In genomic region chr4:101693842-101694398, GRCh38 we compare ENCODE assay signal across 11 cellular contexts.
DNase-seq lines count a peak whose midpoint lies in the region; ATAC-seq and TF ChIP-seq lines count a peak whose summit lies in the region.
"Had no signal": no experiment of that assay in that cellular context is flagged by ENCODE, and none has a peak within 500 bp of the region (broad histone marks: within the 10 kb centered on the region; RNA-seq: fewer than 3 reads in every experiment).

No MANE protein-coding gene starts in this region.

- no peaks in the 10 kb centered on the region; the same call in 1 of the 2 replicates for H3K27me3 Mint-ChIP-seq in WTC11 (ENCODE audit: low read depth)
- H3K27me3 Mint-ChIP-seq in CD8-positive, alpha-beta memory T cell = peaks cover 6 to 36% of the 10 kb centered on the region in 2 donors

- no peak overlapping the region for H3K4me3 Mint-ChIP-seq in WTC11
- no peak overlapping the region for H3K4me3 Mint-ChIP-seq in CD8-positive, alpha-beta memory T cell
- H3K4me3 Mint-ChIP-seq: CD4-positive, CD25-positive, alpha-beta regulatory T cell; T-helper 17 cell had no signal

- POLR2A ChIA-PET in WTC11 (lab: Charles Lee) = no interaction called here
- POLR2A ChIA-PET in CD8-positive, alpha-beta memory T cell (lab: Charles Lee) = no interaction called here

- H3K36me3 Mint-ChIP-seq in WTC11 = no peaks in the 10 kb centered on the region
- H3K36me3 Mint-ChIP-seq in CD8-positive, alpha-beta memory T cell = no peaks in the 10 kb centered on the region
- H3K36me3 Mint-ChIP-seq: CD4-positive, CD25-positive, alpha-beta regulatory T cell had no signal

- no peak overlapping the region for H3K27ac Mint-ChIP-seq in WTC11
- H3K27ac Mint-ChIP-seq in CD8-positive, alpha-beta memory T cell = peak overlapping the region in 1 of 8 donors; percentile 2
- H3K27ac Mint-ChIP-seq: CD4-positive, CD25-positive, alpha-beta regulatory T cell; T-helper 17 cell had no signal

- H3K27me3 ChIP-seq in BE2C = no peaks in the 10 kb centered on the region
- no peaks in the 10 kb centered on the region for H3K27me3 ChIP-seq in CD8-positive, alpha-beta memory T cell (ENCODE audit: insufficient read depth, low read length, poor library complexity, severe bottlenecking)
- H3K27me3 ChIP-seq: sigmoid colon had no signal

- peak; percentile 55 for ATAC-seq in GM19397 (IDR thresholded peaks at IDR 0.05; ENCODE audit: unreplicated experiment)
- ATAC-seq in HG03175 (IDR thresholded peaks at IDR 0.05; ENCODE audit: unreplicated experiment) = peak; percentile 65
- no peak for ATAC-seq in WTC11
- ATAC-seq: T-helper 17 cell had no signal

- no peak for TF ChIP-seq CTCF in BE2C (IDR thresholded peaks at IDR 0.05; ENCODE audit: low read depth, low read length)
- TF ChIP-seq CTCF in WTC11 (IDR thresholded peaks at IDR 0.05) = no peak

- peak; percentile 29 for DNase-seq in COLO668 (lab: John Stamatoyannopoulos, UW; ENCODE audit: unreplicated experiment)
- DNase-seq in NCI-H748 (lab: John Stamatoyannopoulos, UW; ENCODE audit: unreplicated experiment) = peak; percentile 95
- DNase-seq in BE2C = no peak
- no peak for DNase-seq in WTC11 (ENCODE audit: low spot score)
- DNase-seq in Kasumi-1 (lab: John Stamatoyannopoulos, UW) = no peak
- no peak for DNase-seq in CD8-positive, alpha-beta memory T cell
- DNase-seq: CD4-positive, CD25-positive, alpha-beta regulatory T cell; sigmoid colon; T-helper 17 cell had no signal

- CTCF ChIA-PET in WTC11 (lab: Charles Lee) = no interaction called here
- CTCF ChIA-PET in CD8-positive, alpha-beta memory T cell (lab: Charles Lee) = no interaction called here

- no peak overlapping the region for H3K27ac ChIP-seq in CD8-positive, alpha-beta memory T cell (ENCODE audit: low read depth, low read length)
- H3K27ac ChIP-seq: sigmoid colon had no signal

- no peaks in the 10 kb centered on the region for H3K9me3 ChIP-seq in BE2C
- no peaks in the 10 kb centered on the region for H3K9me3 ChIP-seq in CD8-positive, alpha-beta memory T cell (ENCODE audit: low read length)
- H3K9me3 ChIP-seq: sigmoid colon had no signal

- H3K4me1 ChIP-seq in BE2C = peaks cover 2% of the 10 kb centered on the region; the same call in 1 of the 2 replicates
- H3K4me1 ChIP-seq in CD8-positive, alpha-beta memory T cell (ENCODE audit: insufficient read depth, low read length) = no peaks in the 10 kb centered on the region
- H3K4me1 ChIP-seq: sigmoid colon had no signal

- peaks cover 8% of the 10 kb centered on the region for H3K4me1 Mint-ChIP-seq in WTC11
- no peaks in the 10 kb centered on the region for H3K4me1 Mint-ChIP-seq in CD8-positive, alpha-beta memory T cell
- H3K4me1 Mint-ChIP-seq: CD4-positive, CD25-positive, alpha-beta regulatory T cell had no signal

- H3K9me3 Mint-ChIP-seq in WTC11 = no peaks in the 10 kb centered on the region
- peaks cover 0 to 2% (median 0%) of the 10 kb centered on the region in 5 donors for H3K9me3 Mint-ChIP-seq in CD8-positive, alpha-beta memory T cell

- H3K36me3 ChIP-seq in BE2C = no peaks in the 10 kb centered on the region
- no peaks in the 10 kb centered on the region for H3K36me3 ChIP-seq in CD8-positive, alpha-beta memory T cell (ENCODE audit: insufficient read depth, low read length)
- H3K36me3 ChIP-seq: sigmoid colon had no signal

- no peak overlapping the region for H3K4me3 ChIP-seq in BE2C (ENCODE audit: low read depth, low read length)
- H3K4me3 ChIP-seq in CD8-positive, alpha-beta memory T cell (ENCODE audit: low read length) = no peak overlapping the region
- H3K4me3 ChIP-seq: sigmoid colon had no signal

TF ChIP-seq in WTC11, 78 proteins besides CTCF, POLR2A, EP300 and RAD21 (continues in another document):
- TF ChIP-seq SOX15 (CRISPR knock-in tag; IDR thresholded peaks at IDR 0.05) (no peak), OVOL2 (CRISPR knock-in tag; IDR thresholded peaks at IDR 0.05; ENCODE audit: borderline replicate concordance) (no peak), FOXK1 (CRISPR knock-in tag; IDR thresholded peaks at IDR 0.05) (no peak), ARID4B (CRISPR knock-in tag; IDR thresholded peaks at IDR 0.05; ENCODE audit: borderline replicate concordance) (no peak), ATF6 (CRISPR knock-in tag; IDR thresholded peaks at IDR 0.05) (no peak), ZNF263 (CRISPR knock-in tag; IDR thresholded peaks at IDR 0.05; ENCODE audit: low read depth) (no peak), FOXP1 (CRISPR knock-in tag; IDR thresholded peaks at IDR 0.05; ENCODE audit: borderline replicate concordance) (no peak), NR2C2 (CRISPR knock-in tag; IDR thresholded peaks at IDR 0.05) (no peak), E2F5 (CRISPR knock-in tag; IDR thresholded peaks at IDR 0.05) (no peak), NFE2L1 (CRISPR knock-in tag; IDR thresholded peaks at IDR 0.05) (no peak), MXD4 (CRISPR knock-in tag; IDR thresholded peaks at IDR 0.05; ENCODE audit: borderline replicate concordance) (no peak), MLX (CRISPR knock-in tag; IDR thresholded peaks at IDR 0.05) (no peak)

Comparison
In these comparisons a context has a peak if more than half of its experiments do, and no peak if none do; other contexts are left out.
1. DNase-seq: peak in COLO668 (single experiment) and NCI-H748 (single experiment); none in BE2C (single experiment), WTC11 (single experiment), Kasumi-1 (0 of 2) and CD8-positive, alpha-beta memory T cell (0 of 5).